ENCODE assay signal across 17 cellular contexts in the genomic region with DNA sequence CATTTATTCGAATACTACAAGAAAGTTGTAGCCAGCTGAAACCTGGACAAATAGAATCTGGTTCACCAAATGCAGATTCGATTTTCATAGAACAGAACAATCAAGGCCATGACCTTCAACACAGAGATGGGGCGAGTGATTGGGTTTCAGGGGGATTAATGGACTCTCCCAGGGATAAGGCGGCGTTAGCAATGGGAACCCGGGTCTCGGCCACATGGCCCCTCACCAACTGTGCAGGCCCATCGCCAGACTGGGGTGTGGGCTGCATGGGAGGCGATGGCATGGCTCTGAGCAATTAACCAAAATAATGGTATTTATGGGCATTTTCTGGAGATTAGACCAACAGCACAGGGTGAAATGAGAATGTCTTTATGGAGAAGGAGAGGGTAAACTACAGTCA. TPM values are rescaled to one million over a fixed set of nuclear protein-coding genes. Genes with fewer than 3 reads are reported as not detected.
DNase-seq lines count a peak whose midpoint lies in the region; ATAC-seq and TF ChIP-seq lines count a peak whose summit lies in the region.
"Had no signal": no experiment of that assay in that cellular context is flagged by ENCODE, and none has a peak within 500 bp of the region (broad histone marks: within the 10 kb centered on the region; RNA-seq: fewer than 3 reads in every experiment).

No MANE protein-coding gene starts in this region.

- no peak overlapping the region for H3K9ac ChIP-seq in Karpas-422 (ENCODE audit: low read length)
- H3K9ac ChIP-seq: SK-N-SH had no signal

- peaks cover 80 to 96% of the 10 kb centered on the region in 2 donors for H3K4me1 Mint-ChIP-seq in immature natural killer cell

- DNase-seq in Karpas-422, result no peak
- peak; percentile 83 for DNase-seq in WERI-Rb-1
- DNase-seq in immature natural killer cell, result no peak
- no peak for DNase-seq in psoas muscle
- no peak for DNase-seq in anterior cingulate cortex (lab: John Stamatoyannopoulos, UW)
- no peak for DNase-seq in NCI-H1930 (lab: John Stamatoyannopoulos, UW)
- DNase-seq in HK-2 (ENCODE audit: unreplicated experiment), result no peak
- DNase-seq: activated CD4-positive, alpha-beta T cell treated with anti-CD3 and anti-CD28 coated beads, Interleukin-2, amount 50 U/mL, for 1 hour; activated naive CD4-positive, alpha-beta T cell treated with anti-CD3 and anti-CD28 coated beads, Interleukin-2, amount 10 ng/mL, durations not matched to agents 7 days and 5 days; DMS 273 treated with DMSO at 0.1 percent for 48 hours; effector CD8-positive, alpha-beta T cell; HCEC 1CT; SK-N-SH; tibial artery had no signal

- no peaks in the 10 kb centered on the region for H3K27me3 ChIP-seq in Karpas-422 (ENCODE audit: low read length)
- H3K27me3 ChIP-seq in WERI-Rb-1 (ENCODE audit: insufficient read depth, low read depth, severe bottlenecking), result no peaks in the 10 kb centered on the region
- H3K27me3 ChIP-seq in psoas muscle (ENCODE audit: insufficient read depth in 3 of 3, low read length in 2 of 3), result no peaks in the 10 kb centered on the region
- H3K27me3 ChIP-seq: neutrophil, tibial artery had no signal

- peaks cover 0 to 1% (median 0%) of the 10 kb centered on the region in 3 donors for H3K27me3 Mint-ChIP-seq in immature natural killer cell (ENCODE audit: low read depth in 3 of 3)
- H3K27me3 Mint-ChIP-seq: activated naive CD4-positive, alpha-beta T cell treated with anti-CD3 and anti-CD28 coated beads, Interleukin-2, amount 10 ng/mL, durations not matched to agents 7 days and 5 days; B cell had no signal

- no peaks in the 10 kb centered on the region for H3K9me2 ChIP-seq in Karpas-422 (replicated peaks; ENCODE audit: insufficient read depth, low read length)
- H3K9me2 ChIP-seq: SK-N-SH had no signal

- no peak overlapping the region for H2AFZ ChIP-seq in Karpas-422 (ENCODE audit: low read length)

- H3K4me3 Mint-ChIP-seq in immature natural killer cell, result peak overlapping the region; percentile 66 to 72 (median 70)
- H3K4me3 Mint-ChIP-seq: activated naive CD4-positive, alpha-beta T cell treated with anti-CD3 and anti-CD28 coated beads, Interleukin-2, amount 10 ng/mL, durations not matched to agents 7 days and 5 days; B cell had no signal

- H3K4me2 ChIP-seq in Karpas-422 (ENCODE audit: low read depth, low read length, poor library complexity, severe bottlenecking), result no peak overlapping the region
- H3K4me2 ChIP-seq: SK-N-SH had no signal

- H3K9me3 ChIP-seq in Karpas-422 (ENCODE audit: low read length), result no peaks in the 10 kb centered on the region
- H3K9me3 ChIP-seq in WERI-Rb-1 (ENCODE audit: severe bottlenecking), result no peaks in the 10 kb centered on the region
- H3K9me3 ChIP-seq in psoas muscle, result no peaks in the 10 kb centered on the region
- H3K9me3 ChIP-seq: neutrophil, SK-N-SH, tibial artery had no signal

- H3K27ac ChIP-seq in Karpas-422 (ENCODE audit: low read length) (peak overlapping the region; percentile 16; the same call in 1 of the 2 replicates), WERI-Rb-1 (peak overlapping the region; percentile 94), psoas muscle (peak overlapping the region; percentile 62)
- H3K27ac ChIP-seq: neutrophil, tibial artery had no signal

- 37 to 59% (median 51%) methylated on average over 9 of the region's 9 CpGs for WGBS in psoas muscle, 3 donors

- no peaks in the 10 kb centered on the region for H3K36me3 Mint-ChIP-seq in immature natural killer cell

- peaks cover 21% of the 10 kb centered on the region; the same call in 1 of the 2 replicates for H4K20me1 ChIP-seq in Karpas-422 (ENCODE audit: insufficient read depth, low read depth, low read length)

- peak overlapping the region; percentile 41 to 68 (median 54) for H3K27ac Mint-ChIP-seq in immature natural killer cell
- H3K27ac Mint-ChIP-seq: activated naive CD4-positive, alpha-beta T cell treated with anti-CD3 and anti-CD28 coated beads, Interleukin-2, amount 10 ng/mL, durations not matched to agents 7 days and 5 days; B cell had no signal

- no peak for ATAC-seq in psoas muscle
- ATAC-seq in HG03469 (IDR thresholded peaks at IDR 0.05; ENCODE audit: unreplicated experiment), result no peak

- H3K9me3 Mint-ChIP-seq in immature natural killer cell, result no peaks in the 10 kb centered on the region
- H3K9me3 Mint-ChIP-seq: activated naive CD4-positive, alpha-beta T cell treated with anti-CD3 and anti-CD28 coated beads, Interleukin-2, amount 10 ng/mL, durations not matched to agents 7 days and 5 days had no signal

- H3K36me3 ChIP-seq in Karpas-422 (ENCODE audit: insufficient read depth, low read length), result no peaks in the 10 kb centered on the region
- H3K36me3 ChIP-seq in WERI-Rb-1, result peaks cover 14% of the 10 kb centered on the region
- no peaks in the 10 kb centered on the region for H3K36me3 ChIP-seq in psoas muscle (ENCODE audit: insufficient read depth in 1 of 2, low read depth in 1 of 2)
- H3K36me3 ChIP-seq: tibial artery had no signal

- intact Hi-C loops in psoas muscle (cut with DNase I), result no loop called here

- H3K4me3 ChIP-seq in Karpas-422 (ENCODE audit: low read length) (no peak overlapping the region), WERI-Rb-1 (ENCODE audit: low read depth, low read length) (peak overlapping the region; percentile 65), psoas muscle (peak overlapping the region; percentile 33)
- H3K4me3 ChIP-seq: tibial artery had no signal

- peaks cover 96% of the 10 kb centered on the region for H3K79me2 ChIP-seq in Karpas-422 (ENCODE audit: low read length)

- peaks cover 85% of the 10 kb centered on the region for H3K4me1 ChIP-seq in Karpas-422 (ENCODE audit: low read length)
- peaks cover 84% of the 10 kb centered on the region for H3K4me1 ChIP-seq in psoas muscle

- TF ChIP-seq CTCF in WERI-Rb-1 (IDR thresholded peaks at IDR 0.05; ENCODE audit: low read depth, low read length) (no peak), psoas muscle (IDR thresholded peaks at IDR 0.05) (no peak)

RNA-seq across cellular contexts. Expression of a gene that starts 34.2 kb away (rescaled TPM):
- total RNA-seq in Karpas-422 (2014; rRNA removed; shearing (Covaris generic); ENCODE audit: low replicate concordance), result 125 and 152 TPM in 2 replicates
- 10 to 100 TPM; 11.9 to 44.4 (median 25.6) TPM for polyA plus RNA-seq in immature natural killer cell
- 10 to 100 TPM; 11.2 to 14.8 (median 12.7) TPM for total RNA-seq in psoas muscle
- polyA plus RNA-seq in psoas muscle, result 10 to 100 TPM in 1 of 3 donors, 1 to 10 TPM in 2; 8.0 to 14.5 (median 8.3) TPM

Comparison
In these comparisons a context has a peak if more than half of its experiments do, and no peak if none do; other contexts are left out.
1. H3K27ac ChIP-seq: peak in every context shown above with its lines; median percentile 94 in WERI-Rb-1; 62 in psoas muscle; 16 in Karpas-422.